Comparison of ENCODE assay signal across 21 cellular contexts in the genomic region with DNA sequence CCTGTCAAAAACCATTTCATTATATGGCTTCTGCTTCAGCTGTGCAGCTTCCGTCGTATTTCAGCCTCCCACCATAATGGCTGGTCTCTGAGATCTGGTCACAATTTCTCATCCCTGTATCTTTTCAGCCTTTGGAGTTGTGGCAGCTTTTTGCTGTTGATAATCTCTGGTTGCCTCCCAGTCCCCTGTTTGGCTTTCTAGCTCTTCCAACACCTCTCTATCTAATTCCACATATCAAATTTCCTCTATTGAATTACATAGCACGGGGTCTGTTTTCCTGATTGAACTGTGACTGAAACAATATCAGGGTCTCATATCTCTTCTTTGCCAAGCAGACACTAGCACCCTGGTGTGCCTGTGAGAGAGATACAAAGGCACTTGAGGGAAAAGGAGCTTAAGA.
DNase-seq lines count a peak whose midpoint lies in the region; ATAC-seq and TF ChIP-seq lines count a peak whose summit lies in the region.
"Had no signal": no experiment of that assay in that cellular context is flagged by ENCODE, and none has a peak within 500 bp of the region (broad histone marks: within the 10 kb centered on the region; RNA-seq: fewer than 3 reads in every experiment).

No MANE protein-coding gene starts in this region.

- no peaks in the 10 kb centered on the region for H3K4me1 ChIP-seq in GM23338 (ENCODE audit: insufficient read depth)
- H3K4me1 ChIP-seq in Karpas-422 (ENCODE audit: low read length): no peaks in the 10 kb centered on the region
- H3K4me1 ChIP-seq: body of pancreas had no signal

- H3K27ac ChIP-seq in GM23338 (ENCODE audit: low read depth) (no peak overlapping the region), Karpas-422 (ENCODE audit: low read length) (no peak overlapping the region)
- H3K27ac ChIP-seq: body of pancreas, RWPE1 had no signal

- peaks cover 11% of the 10 kb centered on the region; the same call in 2 of the 3 replicates for H3K4me1 Mint-ChIP-seq in GM23338
- H3K4me1 Mint-ChIP-seq: CD14-positive monocyte had no signal

- H3K36me3 Mint-ChIP-seq in GM23338 (ENCODE audit: low read depth): no peaks in the 10 kb centered on the region
- H3K36me3 Mint-ChIP-seq: CD14-positive monocyte had no signal

- H3K27me3 Mint-ChIP-seq in GM23338 (ENCODE audit: insufficient read depth, low read depth, poor library complexity): peaks cover 2% of the 10 kb centered on the region
- H3K27me3 Mint-ChIP-seq: progenitor cell of endocrine pancreas had no signal

- H2AFZ ChIP-seq in GM23338 (peak overlapping the region; percentile 52; the same call in 1 of the 2 replicates), Karpas-422 (ENCODE audit: low read length) (no peak overlapping the region)

- H3K9ac ChIP-seq in Karpas-422 (ENCODE audit: low read length): no peak overlapping the region

- ATAC-seq in GM23338 (no peak), SK-N-SH treated with all-trans-retinoic acid at 6 μM for 48 hours (no peak; the same call in 2 of the 3 replicates), GM21619 (IDR thresholded peaks at IDR 0.05; ENCODE audit: unreplicated experiment) (no peak)
- ATAC-seq: body of pancreas, K562 had no signal

- H3F3A ChIP-seq in GM23338 (replicated peaks; ENCODE audit: low read depth): no peaks in the 10 kb centered on the region

- H3K9me3 Mint-ChIP-seq in GM23338: no peaks in the 10 kb centered on the region
- H3K9me3 Mint-ChIP-seq: activated T-cell treated with anti-CD3 and anti-CD28 coated beads, Interleukin-2, amount 50 U/mL, for 24 hours; stimulated activated naive CD8-positive, alpha-beta T cell treated with anti-CD3 and anti-CD28 coated beads, Interleukin-15, Interleukin-2, amounts not matched to agents 100 ng/mL and 50 ng/mL, for 24 hours; T-helper 2 cell treated with Interferon-gamma antibody and Interleukin-4, amounts not matched to agents 5 μg/mL and 100 μg/mL, for 36 hours had no signal

- H4K20me1 ChIP-seq in GM23338 (replicated peaks; ENCODE audit: insufficient read depth): no peaks in the 10 kb centered on the region
- H4K20me1 ChIP-seq in Karpas-422 (ENCODE audit: insufficient read depth, low read depth, low read length): no peaks in the 10 kb centered on the region

- H3K27ac Mint-ChIP-seq in GM23338: no peak overlapping the region
- H3K27ac Mint-ChIP-seq: activated T-cell treated with anti-CD3 and anti-CD28 coated beads, Interleukin-2, amount 50 U/mL, for 24 hours; CD14-positive monocyte; progenitor cell of endocrine pancreas; stimulated activated naive CD8-positive, alpha-beta T cell treated with anti-CD3 and anti-CD28 coated beads, Interleukin-15, Interleukin-2, amounts not matched to agents 100 ng/mL and 50 ng/mL, for 24 hours; T-helper 2 cell treated with Interferon-gamma antibody and Interleukin-4, amounts not matched to agents 5 μg/mL and 100 μg/mL, for 36 hours had no signal

- TF ChIP-seq CTCF in GM23338 (conservative IDR thresholded peaks at IDR 0.05; ENCODE audit: low read depth in 2 of 2): no peak

- H3K4me3 Mint-ChIP-seq in GM23338: no peak overlapping the region
- H3K4me3 Mint-ChIP-seq: activated T-cell treated with anti-CD3 and anti-CD28 coated beads, Interleukin-2, amount 50 U/mL, for 24 hours; CD14-positive monocyte; stimulated activated naive CD8-positive, alpha-beta T cell treated with anti-CD3 and anti-CD28 coated beads, Interleukin-15, Interleukin-2, amounts not matched to agents 100 ng/mL and 50 ng/mL, for 24 hours; T-helper 2 cell treated with Interferon-gamma antibody and Interleukin-4, amounts not matched to agents 5 μg/mL and 100 μg/mL, for 36 hours had no signal

- no peaks in the 10 kb centered on the region for H3K27me3 ChIP-seq in GM23338 (ENCODE audit: insufficient read depth)
- no peaks in the 10 kb centered on the region for H3K27me3 ChIP-seq in Karpas-422 (ENCODE audit: low read length)
- H3K27me3 ChIP-seq: body of pancreas had no signal

- DNase-seq in GM23338 (ENCODE audit: low spot score) (no peak), NCI-H1417 (lab: John Stamatoyannopoulos, UW) (peak in 2 of 3 experiments; percentile 66 to 89), NCI-H345 treated with DMSO at 0.1 percent for 48 hours (lab: John Stamatoyannopoulos, UW; ENCODE audit: unreplicated experiment) (peak; percentile 80), Karpas-422 (no peak)
- DNase-seq in stimulated activated CD4-positive, alpha-beta T cell treated with anti-CD3 and anti-CD28 coated beads, Interleukin-4, amount 100 ng/mL, for 4 hours: no peak
- DNase-seq: activated CD4-positive, alpha-beta T cell treated with anti-CD3 and anti-CD28 coated beads for 48 hours; activated naive CD4-positive, alpha-beta T cell; activated T-cell treated with anti-CD3 and anti-CD28 coated beads, Interleukin-2, amount 50 U/mL, for 24 hours; body of pancreas; kidney glomerular epithelial cell; MM.1S; NCI-H226; stimulated activated CD4-positive, alpha-beta T cell treated with anti-CD3 and anti-CD28 coated beads, Interleukin-15, amount 100 ng/mL, for 24 hours had no signal

- H3K79me2 ChIP-seq in GM23338 (replicated peaks; ENCODE audit: insufficient read depth): no peaks in the 10 kb centered on the region
- no peaks in the 10 kb centered on the region for H3K79me2 ChIP-seq in Karpas-422 (ENCODE audit: low read length)

- H3K4me2 ChIP-seq in GM23338: no peak overlapping the region
- no peak overlapping the region for H3K4me2 ChIP-seq in Karpas-422 (ENCODE audit: low read depth, low read length, poor library complexity, severe bottlenecking)

- H3K9me2 ChIP-seq in GM23338 (ENCODE audit: insufficient read depth) (0 out of 2 replicates have a peak, but pooled peaks cover 3% of the 10 kb centered on the region), Karpas-422 (replicated peaks; ENCODE audit: insufficient read depth, low read length) (no peaks in the 10 kb centered on the region)

- H3K36me3 ChIP-seq in GM23338 (ENCODE audit: insufficient read depth) (no peaks in the 10 kb centered on the region), Karpas-422 (ENCODE audit: insufficient read depth, low read length) (no peaks in the 10 kb centered on the region)

- no peaks in the 10 kb centered on the region for H3K9me3 ChIP-seq in Karpas-422 (ENCODE audit: low read length)
- H3K9me3 ChIP-seq: body of pancreas had no signal

- no peak overlapping the region for H3K4me3 ChIP-seq in GM23338
- no peak overlapping the region for H3K4me3 ChIP-seq in Karpas-422 (ENCODE audit: low read length)
- H3K4me3 ChIP-seq: body of pancreas, K562 had no signal

TF ChIP-seq in GM23338, 12 proteins besides CTCF, POLR2A, EP300 and RAD21 (continues in another document):
- TF ChIP-seq EZH2phosphoT487 (IDR thresholded peaks at IDR 0.05; ENCODE audit: unreplicated experiment) (no peak), ZNF331 (CRISPR knock-in tag; IDR thresholded peaks at IDR 0.05; ENCODE audit: low read depth) (no peak)
- TF ChIP-seq, protein P1, sequence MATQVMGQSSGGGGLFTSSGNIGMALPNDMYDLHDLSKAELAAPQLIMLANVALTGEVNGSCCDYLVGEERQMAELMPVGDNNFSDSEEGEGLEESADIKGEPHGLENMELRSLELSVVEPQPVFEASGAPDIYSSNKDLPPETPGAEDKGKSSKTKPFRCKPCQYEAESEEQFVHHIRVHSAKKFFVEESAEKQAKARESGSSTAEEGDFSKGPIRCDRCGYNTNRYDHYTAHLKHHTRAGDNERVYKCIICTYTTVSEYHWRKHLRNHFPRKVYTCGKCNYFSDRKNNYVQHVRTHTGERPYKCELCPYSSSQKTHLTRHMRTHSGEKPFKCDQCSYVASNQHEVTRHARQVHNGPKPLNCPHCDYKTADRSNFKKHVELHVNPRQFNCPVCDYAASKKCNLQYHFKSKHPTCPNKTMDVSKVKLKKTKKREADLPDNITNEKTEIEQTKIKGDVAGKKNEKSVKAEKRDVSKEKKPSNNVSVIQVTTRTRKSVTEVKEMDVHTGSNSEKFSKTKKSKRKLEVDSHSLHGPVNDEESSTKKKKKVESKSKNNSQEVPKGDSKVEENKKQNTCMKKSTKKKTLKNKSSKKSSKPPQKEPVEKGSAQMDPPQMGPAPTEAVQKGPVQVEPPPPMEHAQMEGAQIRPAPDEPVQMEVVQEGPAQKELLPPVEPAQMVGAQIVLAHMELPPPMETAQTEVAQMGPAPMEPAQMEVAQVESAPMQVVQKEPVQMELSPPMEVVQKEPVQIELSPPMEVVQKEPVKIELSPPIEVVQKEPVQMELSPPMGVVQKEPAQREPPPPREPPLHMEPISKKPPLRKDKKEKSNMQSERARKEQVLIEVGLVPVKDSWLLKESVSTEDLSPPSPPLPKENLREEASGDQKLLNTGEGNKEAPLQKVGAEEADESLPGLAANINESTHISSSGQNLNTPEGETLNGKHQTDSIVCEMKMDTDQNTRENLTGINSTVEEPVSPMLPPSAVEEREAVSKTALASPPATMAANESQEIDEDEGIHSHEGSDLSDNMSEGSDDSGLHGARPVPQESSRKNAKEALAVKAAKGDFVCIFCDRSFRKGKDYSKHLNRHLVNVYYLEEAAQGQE (IDR thresholded peaks at IDR 0.05; ENCODE audit: unreplicated experiment): no peak

TF ChIP-seq in SK-N-SH treated with all-trans-retinoic acid at 6 μM for 48 hours, 23 proteins besides CTCF, POLR2A, EP300 and RAD21 (continues in another document):
- TF ChIP-seq OSR1 (CRISPR knock-in tag; IDR thresholded peaks at IDR 0.05) (no peak), PPARA (CRISPR knock-in tag; IDR thresholded peaks at IDR 0.05; ENCODE audit: borderline replicate concordance) (no peak), ISL1 (CRISPR knock-in tag; IDR thresholded peaks at IDR 0.05) (no peak)
- TF ChIP-seq, protein P2, sequence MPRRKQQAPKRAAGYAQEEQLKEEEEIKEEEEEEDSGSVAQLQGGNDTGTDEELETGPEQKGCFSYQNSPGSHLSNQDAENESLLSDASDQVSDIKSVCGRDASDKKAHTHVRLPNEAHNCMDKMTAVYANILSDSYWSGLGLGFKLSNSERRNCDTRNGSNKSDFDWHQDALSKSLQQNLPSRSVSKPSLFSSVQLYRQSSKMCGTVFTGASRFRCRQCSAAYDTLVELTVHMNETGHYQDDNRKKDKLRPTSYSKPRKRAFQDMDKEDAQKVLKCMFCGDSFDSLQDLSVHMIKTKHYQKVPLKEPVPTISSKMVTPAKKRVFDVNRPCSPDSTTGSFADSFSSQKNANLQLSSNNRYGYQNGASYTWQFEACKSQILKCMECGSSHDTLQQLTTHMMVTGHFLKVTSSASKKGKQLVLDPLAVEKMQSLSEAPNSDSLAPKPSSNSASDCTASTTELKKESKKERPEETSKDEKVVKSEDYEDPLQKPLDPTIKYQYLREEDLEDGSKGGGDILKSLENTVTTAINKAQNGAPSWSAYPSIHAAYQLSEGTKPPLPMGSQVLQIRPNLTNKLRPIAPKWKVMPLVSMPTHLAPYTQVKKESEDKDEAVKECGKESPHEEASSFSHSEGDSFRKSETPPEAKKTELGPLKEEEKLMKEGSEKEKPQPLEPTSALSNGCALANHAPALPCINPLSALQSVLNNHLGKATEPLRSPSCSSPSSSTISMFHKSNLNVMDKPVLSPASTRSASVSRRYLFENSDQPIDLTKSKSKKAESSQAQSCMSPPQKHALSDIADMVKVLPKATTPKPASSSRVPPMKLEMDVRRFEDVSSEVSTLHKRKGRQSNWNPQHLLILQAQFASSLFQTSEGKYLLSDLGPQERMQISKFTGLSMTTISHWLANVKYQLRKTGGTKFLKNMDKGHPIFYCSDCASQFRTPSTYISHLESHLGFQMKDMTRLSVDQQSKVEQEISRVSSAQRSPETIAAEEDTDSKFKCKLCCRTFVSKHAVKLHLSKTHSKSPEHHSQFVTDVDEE (CRISPR knock-in tag; IDR thresholded peaks at IDR 0.05): peak; percentile 20; the same call in 1 of the 2 replicates

Comparison
In these comparisons a context has a peak if more than half of its experiments do, and no peak if none do; other contexts are left out.
1. DNase-seq: peak in NCI-H1417 (2 of 3) and NCI-H345 treated with DMSO at 0.1 percent for 48 hours (single experiment); none in GM23338 (single experiment), stimulated activated CD4-positive, alpha-beta T cell treated with anti-CD3 and anti-CD28 coated beads, Interleukin-4, amount 100 ng/mL, for 4 hours (0 of 2) and Karpas-422 (single experiment).